ENCODE assay signal across 8 cellular contexts in the genomic region with DNA sequence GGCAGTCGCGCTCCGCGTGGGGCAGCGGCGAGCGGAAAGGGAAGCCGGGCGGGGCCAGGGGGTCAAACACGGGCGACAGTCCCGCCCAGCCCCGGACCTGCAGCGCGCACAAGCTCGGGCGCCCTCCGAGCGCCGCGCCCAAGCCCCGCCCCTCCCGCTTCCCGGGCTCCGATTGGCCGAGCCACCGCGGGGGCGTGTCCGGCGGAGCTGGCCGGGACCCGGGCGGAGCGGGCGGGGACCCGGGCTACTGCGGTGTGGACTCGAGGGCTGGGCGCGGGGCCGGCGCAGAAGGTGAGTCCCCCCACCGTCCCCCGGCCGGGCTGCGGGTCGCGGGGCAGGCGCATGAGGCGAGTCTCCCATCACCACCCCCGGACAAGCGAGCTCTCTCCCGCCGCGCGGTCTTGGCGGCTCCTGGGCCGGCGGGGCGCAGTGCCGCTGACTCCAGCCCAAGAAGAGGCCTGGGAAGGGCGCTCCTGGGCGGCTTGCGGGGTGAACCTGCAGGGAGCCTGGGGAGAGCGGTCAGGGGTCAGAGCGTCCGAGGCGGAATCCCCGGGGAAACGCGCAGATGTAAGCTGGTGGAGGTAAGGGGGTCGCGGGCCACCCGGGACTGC. TPM values are rescaled to one million over a fixed set of nuclear protein-coding genes. Genes with fewer than 3 reads are reported as not detected.
DNase-seq lines count a peak whose midpoint lies in the region; ATAC-seq, FAIRE-seq and TF ChIP-seq lines count a peak whose summit lies in the region.

A gene with protein sequence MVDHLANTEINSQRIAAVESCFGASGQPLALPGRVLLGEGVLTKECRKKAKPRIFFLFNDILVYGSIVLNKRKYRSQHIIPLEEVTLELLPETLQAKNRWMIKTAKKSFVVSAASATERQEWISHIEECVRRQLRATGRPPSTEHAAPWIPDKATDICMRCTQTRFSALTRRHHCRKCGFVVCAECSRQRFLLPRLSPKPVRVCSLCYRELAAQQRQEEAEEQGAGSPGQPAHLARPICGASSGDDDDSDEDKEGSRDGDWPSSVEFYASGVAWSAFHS (plus strand): TSS at position 247 of the 611 bp plus-strand sequence. CDS start 8,379 bp downstream, outside the sequence.

- H3K27me3 ChIP-seq in HepG2 (ENCODE audit: control insufficient read depth in 1 of 2, insufficient read depth in 2 of 2, low read length in 2 of 2): peaks cover 10 to 20% of the 10 kb centered on the region in 2 experiments; a peak in 4 of 5 replicates

- 0% methylated on average over 8 of the region's 75 CpGs for WGBS in HepG2 (ENCODE audit: low lambda C conversion rate)

- H3K36me3 Mint-ChIP-seq in activated CD4-positive, alpha-beta T cell treated with anti-CD3 and anti-CD28 coated beads, Interleukin-2, amount 10 ng/mL, durations not matched to agents 7 days and 5 days (ENCODE audit: low read depth): peaks cover 37% of the 10 kb centered on the region

- TF ChIP-seq EP300 in HepG2 (IDR thresholded peaks at IDR 0.05; ENCODE audit: low read depth in 2 of 2, low read length in 2 of 2) (no peak), HepG2 (CRISPR knock-in tag; IDR thresholded peaks at IDR 0.05; ENCODE audit: borderline replicate concordance) (no peak)

- peaks cover 5% of the 10 kb centered on the region; the same call in 1 of the 2 replicates for H4K20me1 ChIP-seq in HepG2 (ENCODE audit: insufficient read depth, low read length)

- peak within 1 kb of the TSS; percentile 88 for H3K4me3 Mint-ChIP-seq in activated CD4-positive, alpha-beta T cell treated with anti-CD3 and anti-CD28 coated beads, Interleukin-2, amount 10 ng/mL, durations not matched to agents 7 days and 5 days

- no peaks in the 10 kb centered on the region for H3K36me3 ChIP-seq in HepG2 (replicated peaks in 1 of 2; ENCODE audit: control insufficient read depth in 1 of 2, insufficient read depth in 2 of 2, low read length in 2 of 2)

- peaks cover 69% of the 10 kb centered on the region for H3K4me1 Mint-ChIP-seq in activated CD4-positive, alpha-beta T cell treated with anti-CD3 and anti-CD28 coated beads, Interleukin-2, amount 10 ng/mL, durations not matched to agents 7 days and 5 days

- H3K27me3 Mint-ChIP-seq in activated CD4-positive, alpha-beta T cell treated with anti-CD3 and anti-CD28 coated beads, Interleukin-2, amount 10 ng/mL, durations not matched to agents 7 days and 5 days: no peaks in the 10 kb centered on the region

- H3K9me3 ChIP-seq in HepG2 (ENCODE audit: low read length): no peaks in the 10 kb centered on the region

- H3K27ac Mint-ChIP-seq in activated CD4-positive, alpha-beta T cell treated with anti-CD3 and anti-CD28 coated beads, Interleukin-2, amount 10 ng/mL, durations not matched to agents 7 days and 5 days: peak within 1 kb of the TSS; percentile 95

- TF ChIP-seq RAD21 in HepG2 (CRISPR knock-in tag; IDR thresholded peaks at IDR 0.05): no peak

- FAIRE-seq in HepG2 (lab: Jason Lieb, UNC): no peak

- H3K9me3 Mint-ChIP-seq in activated CD4-positive, alpha-beta T cell treated with anti-CD3 and anti-CD28 coated beads, Interleukin-2, amount 10 ng/mL, durations not matched to agents 7 days and 5 days: no peaks in the 10 kb centered on the region

- 0 out of 4 replicates have a peak, but pooled peaks of 1 of the 2 experiments have one; percentile 27 for TF ChIP-seq POLR2A in HepG2 (IDR thresholded peaks at IDR 0.05; ENCODE audit: insufficient read depth in 1 of 2, low read depth in 2 of 2, low read length in 2 of 2)

- POLR2A ChIA-PET in activated CD4-positive, alpha-beta T cell treated with anti-CD3 and anti-CD28 coated beads, Interleukin-2, amount 10 ng/mL, durations not matched to agents 7 days and 5 days (lab: Charles Lee): interaction anchor here (1.4 kb wide), 1 partner anchor 42 kb away, joined by 4 read pairs; no protein-coding TSS in a partner anchor
- POLR2A ChIA-PET in HepG2 (lab: Yijun Ruan, JAX): interaction anchor here (1.2 to 4.1 kb wide), 4 partner anchors 47 to 59 kb away, joined by 4 to 32 read pairs (median 6); a partner anchor contains a TSS

- no TSS peak for BruUV-seq in HepG2 (replicated peaks; lab: Mats Ljungman, UMichigan)

- H3K4me3 ChIP-seq in AG10803 (ENCODE audit: low read length) (peak within 1 kb of the TSS; percentile 85), HepG2 (replicated peaks in 1 of 3; ENCODE audit: insufficient read depth in 1 of 3, low read depth in 2 of 3, low read length in 3 of 3) (peak within 1 kb of the TSS; percentile 68 to 90 (median 73))

- peak within 1 kb of the TSS; percentile 62 for H2AFZ ChIP-seq in HepG2 (ENCODE audit: low read length)

- in situ Hi-C loops in HepG2 (cut with HindIII; ENCODE audit: extremely low pct_ligation_motif_present, low pct_unique_long_range_greater_than_20kb): no loop called here

- DNase-seq in AG10803 (ENCODE audit: low read depth): peak; percentile 73
- DNase-seq in NCI-H460 (ENCODE audit: extremely low read depth, low read depth): peak; percentile 63
- DNase-seq in activated CD4-positive, alpha-beta T cell treated with anti-CD3 and anti-CD28 coated beads, Interleukin-2, amount 10 ng/mL, durations not matched to agents 7 days and 5 days: peak; percentile 85
- DNase-seq in cortex of kidney (lab: John Stamatoyannopoulos, UW): peak; percentile 36
- peak; percentile 58 for DNase-seq in HepG2 (ENCODE audit: low spot score)
- DNase-seq in stimulated activated CD4-positive, alpha-beta T cell treated with anti-CD3 and anti-CD28 coated beads, Interleukin-2, amount 100 ng/mL, for 48 hours: peak; percentile 84 to 86

- peak within 1 kb of the TSS; percentile 48 for H3K27ac ChIP-seq in HepG2 (ENCODE audit: extremely low read length, insufficient read depth, low read length)

- intact Hi-C loops in HepG2 (cut with micrococcal nuclease; ENCODE audit: unreplicated experiment): loop anchor here (2.0 kb wide), 1 partner anchor 55 kb away; no protein-coding TSS in a partner anchor

- no peaks in the 10 kb centered on the region for H3K79me2 ChIP-seq in HepG2 (ENCODE audit: insufficient read depth, low read length)

- H3K9ac ChIP-seq in HepG2 (ENCODE audit: insufficient read depth, low read depth, low read length): peak within 1 kb of the TSS; percentile 66

- peaks cover 54% of the 10 kb centered on the region for H3K4me1 ChIP-seq in HepG2 (ENCODE audit: insufficient read depth, low read length)

- TF ChIP-seq CTCF in AG10803 (conservative IDR thresholded peaks at IDR 0.05; ENCODE audit: low read length) (no peak), HepG2 (CRISPR knock-in tag; IDR thresholded peaks at IDR 0.05) (no peak)

- peak within 1 kb of the TSS; percentile 91 for H3K4me2 ChIP-seq in HepG2 (ENCODE audit: low read depth, low read length)

- peak; percentile 88 for ATAC-seq in GM18867 (IDR thresholded peaks at IDR 0.05; ENCODE audit: unreplicated experiment)
- peak; percentile 76 for ATAC-seq in HG03066 (IDR thresholded peaks at IDR 0.05; ENCODE audit: low read depth, unreplicated experiment)
- peak; percentile 90 for ATAC-seq in HepG2

- CTCF ChIA-PET in activated CD4-positive, alpha-beta T cell treated with anti-CD3 and anti-CD28 coated beads, Interleukin-2, amount 10 ng/mL, durations not matched to agents 7 days and 5 days (lab: Charles Lee): interaction anchor here (0.9 to 4.9 kb wide), 10 partner anchors 13 to 59 kb away, joined by 3 to 49 read pairs (median 4); a partner anchor contains a TSS
- CTCF ChIA-PET in HepG2 (lab: Yijun Ruan, JAX; ENCODE audit: low intra/inter-chr PET ratio, low total read pairs): no interaction called here

TF ChIP-seq in HepG2, 621 proteins besides CTCF, POLR2A, EP300 and RAD21 (continues in another document):
- TF ChIP-seq SP5 (CRISPR knock-in tag; IDR thresholded peaks at IDR 0.05; ENCODE audit: borderline replicate concordance, low read depth) (peak; percentile 51; the same call in 1 of the 2 replicates), MAZ (IDR thresholded peaks at IDR 0.05; ENCODE audit: borderline replicate concordance, low read depth, low read length) (no peak), MAZ (CRISPR knock-in tag; IDR thresholded peaks at IDR 0.05; ENCODE audit: low read depth) (peak; percentile 69; the same call in 1 of the 2 replicates), ZNF660 (CRISPR knock-in tag; IDR thresholded peaks at IDR 0.05; ENCODE audit: borderline replicate concordance, low read depth) (no peak), HOXA9 (CRISPR knock-in tag; IDR thresholded peaks at IDR 0.05; ENCODE audit: borderline replicate concordance) (0 out of 2 replicates have a peak, but pooled peaks have one; percentile 11)
- TF ChIP-seq, protein P1, sequence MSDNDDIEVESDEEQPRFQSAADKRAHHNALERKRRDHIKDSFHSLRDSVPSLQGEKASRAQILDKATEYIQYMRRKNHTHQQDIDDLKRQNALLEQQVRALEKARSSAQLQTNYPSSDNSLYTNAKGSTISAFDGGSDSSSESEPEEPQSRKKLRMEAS (IDR thresholded peaks at IDR 0.05): peak; percentile 64

RNA-seq across cellular contexts. Expression of the gene that starts here (rescaled TPM):
- 1.3 and 1.7 TPM in 2 replicates for total RNA-seq in NCI-H460 (2014; rRNA removed; shearing (Covaris generic))
- 2.1 and 4.3 TPM in 2 replicates for polyA plus RNA-seq in NCI-H460 (2014; cell fraction: nucleus; rRNA removed)
- total RNA-seq in activated CD4-positive, alpha-beta T cell treated with anti-CD3 and anti-CD28 coated beads, Interleukin-2, amount 10 ng/mL, durations not matched to agents 7 days and 5 days: 10 to 100 TPM; 49.4 to 52.1 TPM
- total RNA-seq in HepG2 (2016; rRNA removed; fragmentation: Illumina TruSeq; extraction: Trizol): 3.2 and 3.8 TPM in 2 replicates
- 1.5 TPM in 2 replicates for total RNA-seq in HepG2 (2016; cell fraction: cytosol; rRNA removed; fragmentation: Illumina TruSeq; extraction: Trizol; ENCODE audit: low read depth)
- total RNA-seq in HepG2 (2016; cell fraction: insoluble cytoplasmic fraction; rRNA removed; fragmentation: Illumina TruSeq; extraction: Trizol): 3.0 and 4.1 TPM in 2 replicates
- 2.6 and 2.8 TPM in 2 replicates for total RNA-seq in HepG2 (2016; cell fraction: membrane; rRNA removed; fragmentation: Illumina TruSeq; extraction: Trizol)
- total RNA-seq in HepG2 (2016; cell fraction: nucleus; rRNA removed; fragmentation: Illumina TruSeq; extraction: Trizol): 1.9 and 2.3 TPM in 2 replicates
- 2.9 TPM in 2 replicates for polyA plus RNA-seq in HepG2 (2011; rRNA removed)
- 1.7 and 4.1 TPM in 2 replicates for polyA plus RNA-seq in HepG2 (2011; cell fraction: cytosol; rRNA removed)
- polyA plus RNA-seq in HepG2 (2011; cell fraction: nucleus; rRNA removed): 3.9 and 4.0 TPM in 2 replicates
- 0.71 and 1.4 TPM in 2 replicates for polyA plus RNA-seq in HepG2 (2012)
- 0.36 and 0.54 TPM in 2 replicates for polyA plus RNA-seq in HepG2 (2016; cell fraction: cytosol; fragmentation: Illumina TruSeq; extraction: Trizol; ENCODE audit: low read depth)
- 2.4 and 2.7 TPM in 2 replicates for polyA plus RNA-seq in HepG2 (2016; cell fraction: insoluble cytoplasmic fraction; fragmentation: Illumina TruSeq; extraction: Trizol; ENCODE audit: low read depth)
- polyA plus RNA-seq in HepG2 (2016; cell fraction: membrane; fragmentation: Illumina TruSeq; extraction: Trizol; ENCODE audit: low read depth): 1.1 and 1.4 TPM in 2 replicates
- polyA plus RNA-seq in HepG2 (2016; cell fraction: nucleus; fragmentation: Illumina TruSeq; extraction: Trizol; ENCODE audit: insufficient read depth, low read depth): 2.7 TPM in 2 replicates
- 2.0 and 6.9 TPM in 2 replicates for polyA minus RNA-seq in HepG2 (2011; rRNA and poly(A)+ RNA removed; ENCODE audit: low replicate concordance)
- 1.5 and 3.6 TPM in 2 replicates for polyA minus RNA-seq in HepG2 (2011; cell fraction: cytosol; rRNA and poly(A)+ RNA removed)
- 2.1 and 3.0 TPM in 2 replicates for polyA minus RNA-seq in HepG2 (2011; cell fraction: nucleus; rRNA and poly(A)+ RNA removed)

Comparison
In these comparisons a context has a peak if more than half of its experiments do, and no peak if none do; other contexts are left out.
1. Peak in every context shown above with its lines: DNase-seq, ATAC-seq, H3K4me3 ChIP-seq and H3K27ac ChIP-seq.
2. RNA of the gene that starts here (total RNA-seq): 49.4 to 52.1 TPM in activated CD4-positive, alpha-beta T cell treated with anti-CD3 and anti-CD28 coated beads, Interleukin-2, amount 10 ng/mL, durations not matched to agents 7 days and 5 days; 1.5 to 4.1 TPM in HepG2 and 1.3 to 1.7 TPM in NCI-H460; every median in the first group is over 4 times any median in the second.